Comparison of ENCODE assay signal across 8 cellular contexts in the genomic region with DNA sequence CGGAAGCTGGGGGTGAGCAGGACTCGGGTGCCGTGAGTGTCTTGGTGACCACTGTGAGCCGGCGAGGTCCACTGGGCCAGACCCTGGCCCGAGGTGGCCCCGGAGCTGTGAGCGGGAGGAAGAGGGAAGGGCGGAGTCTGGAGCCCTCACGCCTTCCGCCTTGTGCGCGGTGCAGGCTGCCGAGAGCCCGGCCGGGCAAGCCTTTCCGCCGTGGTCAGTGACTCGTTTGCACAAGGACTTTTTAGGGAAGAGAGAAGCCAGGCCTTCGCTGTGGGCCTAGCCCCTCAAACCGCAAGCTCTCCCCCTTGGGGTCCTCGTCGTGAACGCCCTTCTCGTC. TPM values are rescaled to one million over a fixed set of nuclear protein-coding genes. Genes with fewer than 3 reads are reported as not detected.
DNase-seq lines count a peak whose midpoint lies in the region; ATAC-seq, FAIRE-seq and TF ChIP-seq lines count a peak whose summit lies in the region.

No MANE protein-coding gene starts in this region.

- H3K27me3 Mint-ChIP-seq in activated naive CD4-positive, alpha-beta T cell treated with anti-CD3 and anti-CD28 coated beads, Interleukin-2, amount 10 ng/mL, durations not matched to agents 7 days and 5 days: peaks cover 56% of the 10 kb centered on the region

- no peaks in the 10 kb centered on the region for H3K4me1 ChIP-seq in cardiac muscle cell (ENCODE audit: low read depth)

- peak overlapping the region; percentile 80 for H3K4me3 Mint-ChIP-seq in activated naive CD4-positive, alpha-beta T cell treated with anti-CD3 and anti-CD28 coated beads, Interleukin-2, amount 10 ng/mL, durations not matched to agents 7 days and 5 days

- peak; percentile 37 for ATAC-seq in GM19025 (IDR thresholded peaks at IDR 0.05; ENCODE audit: low read depth, unreplicated experiment)

- H3K4me3 ChIP-seq in cardiac muscle cell: peak overlapping the region; percentile 34

- H3K27ac ChIP-seq in C4-2B: peak overlapping the region; percentile 71
- H3K27ac ChIP-seq in cardiac muscle cell: no peak overlapping the region

- peaks cover 21% of the 10 kb centered on the region for H3K27me3 ChIP-seq in cardiac muscle cell

- H3K9me3 Mint-ChIP-seq in activated naive CD4-positive, alpha-beta T cell treated with anti-CD3 and anti-CD28 coated beads, Interleukin-2, amount 10 ng/mL, durations not matched to agents 7 days and 5 days: no peaks in the 10 kb centered on the region

- no peak for FAIRE-seq in urothelium cell line (lab: Jason Lieb, UNC)

- TF ChIP-seq CTCF in C4-2B (conservative IDR thresholded peaks at IDR 0.05) (0 out of 2 replicates have a peak, but pooled peaks have one; percentile 58), cardiac muscle cell (IDR thresholded peaks at IDR 0.05; ENCODE audit: low read depth, low read length) (no peak)

- intact Hi-C loops in posterior vena cava (cut with DNase I): loop anchor here in 1 of 2 donors (5.0 kb wide), 1 partner anchor 698 kb away; a partner anchor contains a TSS

- H3K36me3 Mint-ChIP-seq in activated naive CD4-positive, alpha-beta T cell treated with anti-CD3 and anti-CD28 coated beads, Interleukin-2, amount 10 ng/mL, durations not matched to agents 7 days and 5 days: no peaks in the 10 kb centered on the region

- H3K4me1 Mint-ChIP-seq in activated naive CD4-positive, alpha-beta T cell treated with anti-CD3 and anti-CD28 coated beads, Interleukin-2, amount 10 ng/mL, durations not matched to agents 7 days and 5 days: peaks cover 9% of the 10 kb centered on the region

- CTCF ChIA-PET in activated naive CD4-positive, alpha-beta T cell treated with anti-CD3 and anti-CD28 coated beads, Interleukin-2, amount 10 ng/mL, durations not matched to agents 7 days and 5 days (lab: Charles Lee): interaction anchor here (0.8 to 3.5 kb wide), 21 partner anchors 7 to 1183 kb away, joined by 3 to 30 read pairs (median 4); no protein-coding TSS in a partner anchor

- H3K27ac Mint-ChIP-seq in activated naive CD4-positive, alpha-beta T cell treated with anti-CD3 and anti-CD28 coated beads, Interleukin-2, amount 10 ng/mL, durations not matched to agents 7 days and 5 days: no peak overlapping the region

- DNase-seq in HuH-7.5 (ENCODE audit: low spot score) (peak; percentile 27), cardiac muscle cell (ENCODE audit: low read depth in 1 of 2, low spot score in 1 of 2) (peak; percentile 20 to 76), posterior vena cava (ENCODE audit: low spot score) (peak; percentile 91), midbrain (lab: John Stamatoyannopoulos, UW) (no peak), urothelium cell line (ENCODE audit: low spot score) (no peak)
- peak; percentile 55 for DNase-seq in activated naive CD4-positive, alpha-beta T cell treated with anti-CD3 and anti-CD28 coated beads, Interleukin-2, amount 10 ng/mL, durations not matched to agents 7 days and 5 days

- no peaks in the 10 kb centered on the region for H3K9me3 ChIP-seq in cardiac muscle cell (ENCODE audit: low read depth)

- H3K36me3 ChIP-seq in cardiac muscle cell: no peaks in the 10 kb centered on the region

RNA-seq across cellular contexts. Expression of a gene that starts 40.9 kb away (rescaled TPM):
- total RNA-seq in cardiac muscle cell (32.0 and 42.8 TPM in 2 replicates), posterior vena cava (10 to 100 TPM; 27.5 to 30.2 TPM)
- polyA plus RNA-seq in cardiac muscle cell: 50.6 and 55.7 TPM in 2 replicates

Comparison
In these comparisons a context has a peak if more than half of its experiments do, and no peak if none do; other contexts are left out.
1. DNase-seq: peak in HuH-7.5 (single experiment), activated naive CD4-positive, alpha-beta T cell treated with anti-CD3 and anti-CD28 coated beads, Interleukin-2, amount 10 ng/mL, durations not matched to agents 7 days and 5 days (single experiment), cardiac muscle cell (2 of 2) and posterior vena cava (single experiment); none in midbrain (single experiment) and urothelium cell line (single experiment).